ENCODE assay signal across 32 cellular contexts in the genomic region with DNA sequence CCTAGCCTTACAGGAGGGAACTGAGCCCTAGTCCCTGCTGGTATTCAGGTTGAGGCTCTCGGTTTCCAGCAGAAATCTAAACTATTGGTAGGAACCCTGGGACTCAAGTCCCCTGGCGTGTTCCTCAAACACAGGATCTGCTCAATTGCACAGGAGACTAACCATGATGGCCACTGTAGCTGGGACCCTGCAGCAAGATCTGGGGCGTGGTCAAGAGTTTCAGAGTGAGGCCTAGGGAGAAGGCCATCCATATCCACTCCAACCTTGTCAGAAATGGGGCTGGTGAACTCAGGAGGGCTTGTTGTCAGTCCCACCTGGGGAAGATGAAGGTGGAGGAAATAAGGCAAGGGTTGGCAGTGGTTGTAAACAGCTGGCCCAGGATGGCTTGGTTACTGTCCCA. TPM values are rescaled to one million over a fixed set of nuclear protein-coding genes. Genes with fewer than 3 reads are reported as not detected.
"Had no signal": no experiment of that assay in that cellular context is flagged by ENCODE, and none has a peak within 500 bp of the region (broad histone marks: within the 10 kb centered on the region; RNA-seq: fewer than 3 reads in every experiment).

No MANE protein-coding gene starts in this region.

- H3K4me3 Mint-ChIP-seq: naive thymus-derived CD8-positive, alpha-beta T cell; natural killer cell treated with Interleukin-12 subunit alpha and Interleukin-12 subunit beta and Interleukin-15 and Interleukin-18, amount 100 ng/mL, for 72 hours; nephron progenitor cell; neural crest cell; stimulated activated memory B cell treated with anti-CD40 and anti-IgM and Interleukin-4, amounts not matched to agents 10 μg/mL and 1 μg/mL and 100 μg/mL, for 72 hours; stimulated activated naive CD8-positive, alpha-beta T cell treated with anti-CD3 and anti-CD28 coated beads, Interleukin-15, amount 100 ng/mL, for 72 hours had no signal

- H3K27ac Mint-ChIP-seq: naive B cell; naive thymus-derived CD8-positive, alpha-beta T cell; natural killer cell treated with Interleukin-12 subunit alpha and Interleukin-12 subunit beta and Interleukin-15 and Interleukin-18, amount 100 ng/mL, for 72 hours; nephron progenitor cell; progenitor cell of endocrine pancreas; stimulated activated memory B cell treated with anti-CD40 and anti-IgM and Interleukin-4, amounts not matched to agents 10 μg/mL and 1 μg/mL and 100 μg/mL, for 72 hours; stimulated activated naive CD8-positive, alpha-beta T cell treated with anti-CD3 and anti-CD28 coated beads, Interleukin-15, amount 100 ng/mL, for 72 hours had no signal

- H3K27ac ChIP-seq: ovary, parathyroid adenoma, psoas muscle, right lobe of liver, sigmoid colon, thoracic aorta, thyroid gland, tibial nerve, upper lobe of left lung, vagina had no signal

- H3K36me3 ChIP-seq: ovary, right lobe of liver, sigmoid colon, thoracic aorta, thyroid gland, tibial nerve, upper lobe of left lung, vagina had no signal

- H3K4me3 ChIP-seq: ovary, psoas muscle, right lobe of liver, sigmoid colon, thoracic aorta, thyroid gland, tibial nerve, upper lobe of left lung, vagina had no signal

- H3K36me3 Mint-ChIP-seq: naive B cell; naive thymus-derived CD8-positive, alpha-beta T cell; natural killer cell treated with Interleukin-12 subunit alpha and Interleukin-12 subunit beta and Interleukin-15 and Interleukin-18, amount 100 ng/mL, for 72 hours; stimulated activated memory B cell treated with anti-CD40 and anti-IgM and Interleukin-4, amounts not matched to agents 10 μg/mL and 1 μg/mL and 100 μg/mL, for 72 hours had no signal

- H3K4me1 Mint-ChIP-seq: naive B cell; naive thymus-derived CD8-positive, alpha-beta T cell; nephron progenitor cell; stimulated activated memory B cell treated with anti-CD40 and anti-IgM and Interleukin-4, amounts not matched to agents 10 μg/mL and 1 μg/mL and 100 μg/mL, for 72 hours; stimulated activated naive CD8-positive, alpha-beta T cell treated with anti-CD3 and anti-CD28 coated beads, Interleukin-15, amount 100 ng/mL, for 72 hours had no signal

- H3K27me3 ChIP-seq: ovary, right lobe of liver, thyroid gland, upper lobe of left lung, vagina had no signal

- H3K4me1 ChIP-seq: parathyroid adenoma, psoas muscle, right lobe of liver, sigmoid colon, thyroid gland, tibial nerve, upper lobe of left lung, vagina had no signal

- FAIRE-seq: small intestine, urothelium cell line had no signal

- H3K9me3 ChIP-seq: ovary, psoas muscle, right lobe of liver, sigmoid colon, thoracic aorta, thyroid gland, tibial nerve, upper lobe of left lung, vagina had no signal

- DNase-seq: naive B cell; naive thymus-derived CD8-positive, alpha-beta T cell; nephron progenitor cell; occipital lobe; ovary; posterior cingulate gyrus; psoas muscle; right cardiac atrium; right lobe of liver; sigmoid colon; small intestine; stimulated activated CD4-positive, alpha-beta T cell treated with anti-CD3 and anti-CD28 coated beads, Interleukin-15, amount 100 ng/mL, for 24 hours; stimulated activated CD4-positive, alpha-beta T cell treated with anti-CD3 and anti-CD28 coated beads, Interleukin-2, amount 100 ng/mL, for 24 hours; stimulated activated CD4-positive, alpha-beta T cell treated with anti-CD3 and anti-CD28 coated beads, Interleukin-2, amount 100 ng/mL, for 48 hours; stimulated activated CD4-positive, alpha-beta T cell treated with anti-CD3 and anti-CD28 coated beads, Interleukin-4, amount 100 ng/mL, for 24 hours; stimulated activated naive CD4-positive, alpha-beta T cell; stimulated activated naive CD8-positive, alpha-beta T cell treated with anti-CD3 and anti-CD28 coated beads, Interleukin-15, amount 100 ng/mL, for 72 hours; stimulated activated naive CD8-positive, alpha-beta T cell treated with anti-CD3 and anti-CD28 coated beads, Interleukin-15, Interleukin-2, amounts not matched to agents 100 U/mL and 50 U/mL, for 24 hours; thyroid gland; trophoblast cell; upper lobe of left lung had no signal

- H3K9me3 Mint-ChIP-seq: natural killer cell treated with Interleukin-12 subunit alpha and Interleukin-12 subunit beta and Interleukin-15 and Interleukin-18, amount 100 ng/mL, for 72 hours had no signal

- ATAC-seq: naive thymus-derived CD8-positive, alpha-beta T cell; natural killer cell treated with Interleukin-12 subunit alpha and Interleukin-12 subunit beta and Interleukin-15 and Interleukin-18, amount 100 ng/mL, for 72 hours; psoas muscle; right cardiac atrium; right lobe of liver; stimulated activated memory B cell treated with anti-CD40 and anti-IgM and Interleukin-4, amounts not matched to agents 10 μg/mL and 1 μg/mL and 100 μg/mL, for 72 hours; stimulated activated naive CD8-positive, alpha-beta T cell treated with anti-CD3 and anti-CD28 coated beads, Interleukin-15, amount 100 ng/mL, for 72 hours; stimulated activated naive CD8-positive, alpha-beta T cell treated with anti-CD3 and anti-CD28 coated beads, Interleukin-15, Interleukin-2, amounts not matched to agents 100 U/mL and 50 U/mL, for 24 hours had no signal

RNA-seq across cellular contexts. Expression of gene PAX6, which starts 49.9 kb away (rescaled TPM):
- total RNA-seq: naive thymus-derived CD8-positive, alpha-beta T cell; natural killer cell treated with Interleukin-12 subunit alpha and Interleukin-12 subunit beta and Interleukin-15 and Interleukin-18, amount 100 ng/mL, for 72 hours; ovary; right cardiac atrium; right lobe of liver; sigmoid colon; skeletal muscle tissue; thyroid gland; tibial nerve; upper lobe of left lung; ureter; vagina had no signal
